Comparison of ENCODE assay signal across 8 cellular contexts in the genomic region with DNA sequence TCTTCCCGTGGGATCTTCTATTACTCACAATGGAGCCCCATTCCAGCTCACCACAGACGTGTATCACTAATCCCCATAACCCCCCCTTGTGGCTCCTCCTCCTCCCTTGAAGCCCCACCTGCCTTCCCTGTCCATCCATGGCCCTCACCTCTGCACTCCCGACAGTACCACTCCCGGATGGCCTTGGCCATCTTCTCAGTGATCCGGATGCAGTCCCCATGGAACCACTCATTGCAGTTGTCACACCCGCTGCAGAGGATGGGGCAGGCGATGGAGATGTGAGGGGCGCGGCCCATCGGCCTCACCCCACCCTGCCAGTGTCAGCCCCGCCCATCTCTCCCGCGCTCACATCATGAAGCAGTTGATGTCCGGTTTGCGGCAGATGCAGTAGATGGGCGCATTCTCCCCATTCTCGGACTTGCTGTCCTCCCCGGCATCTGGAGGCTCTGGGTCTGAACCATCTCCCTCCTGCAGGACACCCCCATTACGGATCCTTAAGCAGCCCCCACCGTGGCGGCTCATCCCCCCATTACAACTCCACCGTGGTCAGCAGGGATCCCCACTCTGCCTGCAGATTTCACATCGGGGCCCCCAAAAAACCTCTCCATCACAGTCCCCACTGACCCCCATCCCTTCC. TPM values are rescaled to one million over a fixed set of nuclear protein-coding genes. Genes with fewer than 3 reads are reported as not detected.
DNase-seq lines count a peak whose midpoint lies in the region; ATAC-seq and TF ChIP-seq lines count a peak whose summit lies in the region.

No MANE protein-coding gene starts in this region.

- peaks cover 10% of the 10 kb centered on the region for H3K36me3 ChIP-seq in CD8-positive, alpha-beta T cell (ENCODE audit: insufficient read depth, low read length)
- peaks cover 0 to 3% of the 10 kb centered on the region in 2 donors for H3K36me3 ChIP-seq in prostate gland

- H3K27ac ChIP-seq in CD8-positive, alpha-beta T cell (ENCODE audit: low read depth, low read length), result peak overlapping the region; percentile 99
- peak overlapping the region; percentile 81 to 89 for H3K27ac ChIP-seq in prostate gland

- peak overlapping the region; percentile 99 for H3K4me3 Mint-ChIP-seq in CD8-positive, alpha-beta T cell
- peak overlapping the region; percentile 98 for H3K4me3 Mint-ChIP-seq in WTC11

- peaks cover 21% of the 10 kb centered on the region for H3K4me1 ChIP-seq in CD8-positive, alpha-beta T cell (ENCODE audit: insufficient read depth, low read length)
- H3K4me1 ChIP-seq in prostate gland (replicated peaks), result peaks cover 3% of the 10 kb centered on the region

- peak in 1 of 7 experiments; percentile 23 for DNase-seq in CD8-positive, alpha-beta T cell
- peak in 72 of 76 experiments; percentile 5 to 86 (median 64) for DNase-seq in HUDEP-2 (lab: John Stamatoyannopoulos, UW; ENCODE audit: unreplicated experiment in 76 of 76)
- peak; percentile 59 for DNase-seq in WTC11 (ENCODE audit: low spot score)
- DNase-seq in fibroblast of pulmonary artery (ENCODE audit: low read depth), result no peak
- DNase-seq in prostate gland (ENCODE audit: low spot score), result no peak
- no peak for DNase-seq in SKM-1 (lab: John Stamatoyannopoulos, UW; ENCODE audit: unreplicated experiment)
- DNase-seq in AML-193 (lab: John Stamatoyannopoulos, UW), result no peak

- H3K4me3 ChIP-seq in CD8-positive, alpha-beta T cell (ENCODE audit: low read depth, low read length), result peak overlapping the region; percentile 98
- H3K4me3 ChIP-seq in fibroblast of pulmonary artery (replicated peaks; ENCODE audit: low read depth, low read length), result peak overlapping the region; percentile 93
- H3K4me3 ChIP-seq in prostate gland, result peak overlapping the region; percentile 66 to 81

- H3K27ac Mint-ChIP-seq in CD8-positive, alpha-beta T cell, result peak overlapping the region; percentile 99
- peak overlapping the region; percentile 87 for H3K27ac Mint-ChIP-seq in WTC11

- TF ChIP-seq POLR2A in prostate gland (IDR thresholded peaks at IDR 0.05), result no peak

- WGBS in prostate gland, result 28% methylated on average over 21 of the region's 23 CpGs

- POLR2A ChIA-PET in CD8-positive, alpha-beta T cell (lab: Charles Lee), result no interaction called here
- POLR2A ChIA-PET in WTC11 (lab: Charles Lee), result no interaction called here

- H3K27me3 Mint-ChIP-seq in CD8-positive, alpha-beta T cell (ENCODE audit: low read depth), result no peaks in the 10 kb centered on the region
- H3K27me3 Mint-ChIP-seq in WTC11 (ENCODE audit: low read depth), result no peaks in the 10 kb centered on the region

- H3K9me3 Mint-ChIP-seq in CD8-positive, alpha-beta T cell, result no peaks in the 10 kb centered on the region
- H3K9me3 Mint-ChIP-seq in WTC11, result no peaks in the 10 kb centered on the region

- peaks cover 37% of the 10 kb centered on the region for H3K4me1 Mint-ChIP-seq in CD8-positive, alpha-beta T cell (ENCODE audit: low read depth)
- peaks cover 14% of the 10 kb centered on the region for H3K4me1 Mint-ChIP-seq in WTC11

- H3K9me3 ChIP-seq in CD8-positive, alpha-beta T cell (ENCODE audit: low read length), result no peaks in the 10 kb centered on the region
- H3K9me3 ChIP-seq in prostate gland, result no peaks in the 10 kb centered on the region

- H3K27me3 ChIP-seq in CD8-positive, alpha-beta T cell (ENCODE audit: insufficient read depth, low read length), result no peaks in the 10 kb centered on the region
- H3K27me3 ChIP-seq in prostate gland (replicated peaks; ENCODE audit: insufficient read depth), result no peaks in the 10 kb centered on the region

- TF ChIP-seq CTCF in CD8-positive, alpha-beta T cell (IDR thresholded peaks at IDR 0.05), result no peak
- TF ChIP-seq CTCF in WTC11 (IDR thresholded peaks at IDR 0.05), result no peak
- TF ChIP-seq CTCF in fibroblast of pulmonary artery (IDR thresholded peaks at IDR 0.05; ENCODE audit: low read length, missing control alignments), result no peak
- no peak for TF ChIP-seq CTCF in prostate gland (IDR thresholded peaks at IDR 0.05)

- intact Hi-C loops in CD8-positive, alpha-beta T cell (cut with DNase I, micrococcal nuclease), result loop anchor here (1.0 to 10.0 kb wide), 10 partner anchors 20 to 1749 kb away; a partner anchor contains a TSS
- intact Hi-C loops in prostate gland (cut with DNase I), result loop anchor here (10.0 kb wide), 5 partner anchors 278 to 792 kb away; a partner anchor contains a TSS

- H3K36me3 Mint-ChIP-seq in CD8-positive, alpha-beta T cell, result peaks cover 54% of the 10 kb centered on the region
- peaks cover 37% of the 10 kb centered on the region for H3K36me3 Mint-ChIP-seq in WTC11

- CTCF ChIA-PET in CD8-positive, alpha-beta T cell (lab: Charles Lee), result interaction anchor here (1.0 kb wide), 1 partner anchor 71 kb away, joined by 4 read pairs; no protein-coding TSS in a partner anchor
- CTCF ChIA-PET in WTC11 (lab: Charles Lee), result interaction anchor here (0.6 kb wide), 1 partner anchor 70 kb away, joined by 3 read pairs; no protein-coding TSS in a partner anchor

- ATAC-seq in CD8-positive, alpha-beta T cell, result no peak
- peak; percentile 1 for ATAC-seq in WTC11
- no peak for ATAC-seq in GM19023 (IDR thresholded peaks at IDR 0.05; ENCODE audit: unreplicated experiment)

TF ChIP-seq in WTC11, 78 proteins besides CTCF, POLR2A, EP300 and RAD21:
- TF ChIP-seq ATF1 (CRISPR knock-in tag; IDR thresholded peaks at IDR 0.05) (no peak), SMAD4 (CRISPR knock-in tag; IDR thresholded peaks at IDR 0.05) (no peak)
- TF ChIP-seq, protein P1, sequence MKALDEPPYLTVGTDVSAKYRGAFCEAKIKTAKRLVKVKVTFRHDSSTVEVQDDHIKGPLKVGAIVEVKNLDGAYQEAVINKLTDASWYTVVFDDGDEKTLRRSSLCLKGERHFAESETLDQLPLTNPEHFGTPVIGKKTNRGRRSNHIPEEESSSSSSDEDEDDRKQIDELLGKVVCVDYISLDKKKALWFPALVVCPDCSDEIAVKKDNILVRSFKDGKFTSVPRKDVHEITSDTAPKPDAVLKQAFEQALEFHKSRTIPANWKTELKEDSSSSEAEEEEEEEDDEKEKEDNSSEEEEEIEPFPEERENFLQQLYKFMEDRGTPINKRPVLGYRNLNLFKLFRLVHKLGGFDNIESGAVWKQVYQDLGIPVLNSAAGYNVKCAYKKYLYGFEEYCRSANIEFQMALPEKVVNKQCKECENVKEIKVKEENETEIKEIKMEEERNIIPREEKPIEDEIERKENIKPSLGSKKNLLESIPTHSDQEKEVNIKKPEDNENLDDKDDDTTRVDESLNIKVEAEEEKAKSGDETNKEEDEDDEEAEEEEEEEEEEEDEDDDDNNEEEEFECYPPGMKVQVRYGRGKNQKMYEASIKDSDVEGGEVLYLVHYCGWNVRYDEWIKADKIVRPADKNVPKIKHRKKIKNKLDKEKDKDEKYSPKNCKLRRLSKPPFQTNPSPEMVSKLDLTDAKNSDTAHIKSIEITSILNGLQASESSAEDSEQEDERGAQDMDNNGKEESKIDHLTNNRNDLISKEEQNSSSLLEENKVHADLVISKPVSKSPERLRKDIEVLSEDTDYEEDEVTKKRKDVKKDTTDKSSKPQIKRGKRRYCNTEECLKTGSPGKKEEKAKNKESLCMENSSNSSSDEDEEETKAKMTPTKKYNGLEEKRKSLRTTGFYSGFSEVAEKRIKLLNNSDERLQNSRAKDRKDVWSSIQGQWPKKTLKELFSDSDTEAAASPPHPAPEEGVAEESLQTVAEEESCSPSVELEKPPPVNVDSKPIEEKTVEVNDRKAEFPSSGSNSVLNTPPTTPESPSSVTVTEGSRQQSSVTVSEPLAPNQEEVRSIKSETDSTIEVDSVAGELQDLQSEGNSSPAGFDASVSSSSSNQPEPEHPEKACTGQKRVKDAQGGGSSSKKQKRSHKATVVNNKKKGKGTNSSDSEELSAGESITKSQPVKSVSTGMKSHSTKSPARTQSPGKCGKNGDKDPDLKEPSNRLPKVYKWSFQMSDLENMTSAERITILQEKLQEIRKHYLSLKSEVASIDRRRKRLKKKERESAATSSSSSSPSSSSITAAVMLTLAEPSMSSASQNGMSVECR (CRISPR knock-in tag; IDR thresholded peaks at IDR 0.05; ENCODE audit: borderline replicate concordance), result no peak
- TF ChIP-seq, protein P2, sequence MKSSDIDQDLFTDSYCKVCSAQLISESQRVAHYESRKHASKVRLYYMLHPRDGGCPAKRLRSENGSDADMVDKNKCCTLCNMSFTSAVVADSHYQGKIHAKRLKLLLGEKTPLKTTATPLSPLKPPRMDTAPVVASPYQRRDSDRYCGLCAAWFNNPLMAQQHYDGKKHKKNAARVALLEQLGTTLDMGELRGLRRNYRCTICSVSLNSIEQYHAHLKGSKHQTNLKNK (CRISPR knock-in tag; IDR thresholded peaks at IDR 0.05), result no peak

RNA-seq across cellular contexts. Expression of a gene that starts 1.0 kb away (rescaled TPM):
- total RNA-seq in CD8-positive, alpha-beta T cell, result 100 to 1,000 TPM; 107 to 119 TPM
- total RNA-seq in WTC11 (2021) (88.7 to 94.5 TPM (median 94.0 TPM) in 3 replicates), prostate gland (10 to 100 TPM; 61.9 to 87.4 TPM)

RNA-seq across cellular contexts. Expression of a gene that starts 5.2 kb away (rescaled TPM):
- 10 to 100 TPM; 88.5 to 96.0 TPM for total RNA-seq in CD8-positive, alpha-beta T cell
- total RNA-seq in WTC11 (2021) (47.6 to 53.4 TPM (median 48.4 TPM) in 3 replicates), prostate gland (100 to 1,000 TPM in 1 of 2 donors, 10 to 100 TPM in 1; 65.4 to 121 TPM)

RNA-seq across cellular contexts. Expression of a gene that starts 20.2 kb away (rescaled TPM):
- under 1 TPM; 0.22 to 0.36 TPM for total RNA-seq in CD8-positive, alpha-beta T cell
- total RNA-seq in WTC11 (2021) (0.26 to 0.27 TPM (median 0.27 TPM) in 3 replicates), prostate gland (1 to 10 TPM in 1 of 2 donors, under 1 TPM in 1; 0.59 to 4.7 TPM)

Comparison
In these comparisons a context has a peak if more than half of its experiments do, and no peak if none do; other contexts are left out.
1. DNase-seq: peak in HUDEP-2 (72 of 76) and WTC11 (single experiment); none in fibroblast of pulmonary artery (single experiment), prostate gland (single experiment), SKM-1 (single experiment) and AML-193 (0 of 2).
2. Peak in every context shown above with its lines, with median percentiles within 50 percentile points of each other: H3K4me3 ChIP-seq.